Comparison of ENCODE assay signal across 28 cellular contexts in the genomic region with DNA sequence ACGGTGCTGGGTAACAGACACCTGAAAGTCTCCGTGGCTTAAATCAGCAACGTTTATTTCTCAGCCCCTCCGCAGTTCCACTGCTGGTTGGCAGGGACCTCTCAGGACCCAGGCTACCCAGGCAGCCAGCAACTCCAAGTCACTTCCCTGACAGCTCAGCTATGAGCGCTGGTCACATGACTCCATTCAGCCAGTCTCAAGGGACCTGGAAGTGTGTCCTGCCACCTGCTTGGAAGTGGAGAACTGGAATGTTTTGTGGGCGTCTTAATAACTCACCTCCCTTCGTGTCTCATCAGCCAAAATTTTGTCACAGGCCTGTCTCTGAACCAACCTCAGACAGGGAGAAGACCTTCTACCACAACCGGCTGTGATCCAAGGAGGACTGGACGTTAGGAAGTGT.
"Had no signal": no experiment of that assay in that cellular context is flagged by ENCODE, and none has a peak within 500 bp of the region (broad histone marks: within the 10 kb centered on the region; RNA-seq: fewer than 3 reads in every experiment).

No MANE protein-coding gene starts in this region.

- H3K9me3 ChIP-seq: esophagus squamous epithelium, heart right ventricle, left lung, mucosa of descending colon, prostate gland, right atrium auricular region, sigmoid colon, spleen, testis, tibial artery had no signal

- FAIRE-seq: endometrium, islet of Langerhans had no signal

- H3K4me3 ChIP-seq: esophagus squamous epithelium, heart right ventricle, left lung, mucosa of descending colon, neural progenitor cell, prostate gland, right atrium auricular region, sigmoid colon, skin epidermis, spleen, testis, tibial artery had no signal

- H3K9ac ChIP-seq: neural progenitor cell had no signal

- H3K4me1 ChIP-seq: esophagus squamous epithelium, left lung, neural progenitor cell, prostate gland, right atrium auricular region, sigmoid colon, testis, tibial artery had no signal

- H3K27ac ChIP-seq: esophagus squamous epithelium, heart right ventricle, left lung, neural progenitor cell, prostate gland, right atrium auricular region, sigmoid colon, skin epidermis, testis, tibial artery had no signal

- H3K36me3 ChIP-seq: neural progenitor cell, prostate gland had no signal

- ATAC-seq: effector memory CD8-positive, alpha-beta T cell; heart right ventricle; left cardiac atrium; left lung; mucosa of descending colon; naive thymus-derived CD4-positive, alpha-beta T cell; stimulated activated memory B cell treated with anti-CD40 and anti-IgM and Interleukin-4, amounts not matched to agents 10 μg/mL and 1 μg/mL and 100 μg/mL, for 72 hours; stimulated activated naive CD8-positive, alpha-beta T cell treated with anti-CD3 and anti-CD28 coated beads, Interleukin-15, Interleukin-2, amounts not matched to agents 100 U/mL and 50 U/mL, for 24 hours had no signal

- H2AFZ ChIP-seq: neural progenitor cell had no signal

- DNase-seq: cortex of kidney; effector memory CD8-positive, alpha-beta T cell; erythroblast; esophagus squamous epithelium; foreskin melanocyte; glutamatergic neuron; heart right ventricle; hippocampal formation; left cardiac atrium; left lung; mesenchymal stem cell; mucosa of descending colon; naive thymus-derived CD4-positive, alpha-beta T cell; nucleus accumbens; sigmoid colon; spleen; stimulated activated CD4-positive, alpha-beta T cell treated with anti-CD3 and anti-CD28 coated beads, Interleukin-4, amount 100 ng/mL, for 4 hours; stimulated activated naive CD8-positive, alpha-beta T cell treated with anti-CD3 and anti-CD28 coated beads, Interleukin-15, Interleukin-2, amounts not matched to agents 100 U/mL and 50 U/mL, for 24 hours; substantia nigra; testis; tibial artery had no signal

- H3K27me3 ChIP-seq: esophagus squamous epithelium, heart right ventricle, left lung, neural progenitor cell, right atrium auricular region, sigmoid colon, spleen, testis, tibial artery had no signal

- H3K4me2 ChIP-seq: neural progenitor cell had no signal
